In genomic region chr16:3215601-3216262, GRCh38 we compare ENCODE assay signal across 16 cellular contexts. TPM values are rescaled to one million over a fixed set of nuclear protein-coding genes. Genes with fewer than 3 reads are reported as not detected.
A peak's percentile ranks its signal among the peaks of the same experiment; 100 is the strongest.
DNase-seq lines count a peak whose midpoint lies in the region; ATAC-seq, FAIRE-seq and TF ChIP-seq lines count a peak whose summit lies in the region.
"Had no signal": no experiment of that assay in that cellular context is flagged by ENCODE, and none has a peak within 500 bp of the region (broad histone marks: within the 10 kb centered on the region; RNA-seq: fewer than 3 reads in every experiment).

No MANE protein-coding gene starts in this region.

- H3K9me3 ChIP-seq in CD4-positive, CD25-positive, alpha-beta regulatory T cell (ENCODE audit: control insufficient read depth in 2 of 2, low read length in 2 of 2) = peaks cover 3% of the 10 kb centered on the region in 2 experiments
- peaks cover 0 to 16% (median 1%) of the 10 kb centered on the region in 3 experiments for H3K9me3 ChIP-seq in naive thymus-derived CD4-positive, alpha-beta T cell (ENCODE audit: control insufficient read depth in 2 of 3, low read length in 3 of 3)

- H3K9ac ChIP-seq in KMS-11 = peak overlapping the region; percentile 5; the same call in 1 of the 2 replicates

- intact Hi-C loops in naive thymus-derived CD4-positive, alpha-beta T cell (cut with micrococcal nuclease) = loop anchor here (1.0 to 5.0 kb wide), 9 partner anchors 8 to 186 kb away; partner anchors contain the start of genes OR1F1 (in 1 of the 2), ZNF174 (in 1 of the 2), ZNF200 (in 1 of the 2) and ZNF263 (in 1 of the 2)

- H3K27ac Mint-ChIP-seq in CD4-positive, CD25-positive, alpha-beta regulatory T cell = peak overlapping the region; percentile 94 to 99 (median 97)
- peak overlapping the region; percentile 93 for H3K27ac Mint-ChIP-seq in activated T-cell treated with anti-CD3 and anti-CD28 coated beads, Interleukin-2, amount 50 U/mL, for 24 hours
- peak overlapping the region; percentile 96 to 100 (median 99) for H3K27ac Mint-ChIP-seq in naive thymus-derived CD4-positive, alpha-beta T cell

- H3K27me3 ChIP-seq in CD4-positive, CD25-positive, alpha-beta regulatory T cell (ENCODE audit: control insufficient read depth, insufficient read depth, low read length) = no peaks in the 10 kb centered on the region
- no peaks in the 10 kb centered on the region for H3K27me3 ChIP-seq in KMS-11 (ENCODE audit: insufficient read depth, low read depth)
- no peaks in the 10 kb centered on the region for H3K27me3 ChIP-seq in naive thymus-derived CD4-positive, alpha-beta T cell (ENCODE audit: control insufficient read depth in 2 of 2, insufficient read depth in 2 of 2, low read length in 2 of 2)
- H3K27me3 ChIP-seq: esophagus squamous epithelium had no signal

- TF ChIP-seq POLR2A in H54 (IDR thresholded peaks at IDR 0.05; ENCODE audit: low read depth, low read length) = no peak

- peak in 1 of 2 donors; percentile 9 for ATAC-seq in CD4-positive, CD25-positive, alpha-beta regulatory T cell (ENCODE audit: low read depth in 2 of 2)
- no peak for ATAC-seq in naive thymus-derived CD4-positive, alpha-beta T cell
- no peak for ATAC-seq in GM18502 (IDR thresholded peaks at IDR 0.05; ENCODE audit: poor library complexity, unreplicated experiment)

- H3K4me2 ChIP-seq in KMS-11 = peak overlapping the region; percentile 41

- H3K79me2 ChIP-seq in KMS-11 (ENCODE audit: insufficient read depth, low read depth) = no peaks in the 10 kb centered on the region

- H4K20me1 ChIP-seq in KMS-11 (ENCODE audit: insufficient read depth) = no peaks in the 10 kb centered on the region

- peaks cover 5% of the 10 kb centered on the region for H3K27me3 Mint-ChIP-seq in CD4-positive, CD25-positive, alpha-beta regulatory T cell
- H3K27me3 Mint-ChIP-seq in activated T-cell treated with anti-CD3 and anti-CD28 coated beads, Interleukin-2, amount 50 U/mL, for 24 hours = no peaks in the 10 kb centered on the region
- no peaks in the 10 kb centered on the region for H3K27me3 Mint-ChIP-seq in naive thymus-derived CD4-positive, alpha-beta T cell

- H3K4me1 ChIP-seq in CD4-positive, CD25-positive, alpha-beta regulatory T cell (ENCODE audit: control insufficient read depth, insufficient read depth, low read length, poor library complexity, severe bottlenecking) = peaks cover 34% of the 10 kb centered on the region
- peaks cover 51% of the 10 kb centered on the region for H3K4me1 ChIP-seq in KMS-11 (ENCODE audit: low read depth, poor library complexity, severe bottlenecking)
- peaks cover 24 to 30% of the 10 kb centered on the region in 2 donors for H3K4me1 ChIP-seq in naive thymus-derived CD4-positive, alpha-beta T cell (ENCODE audit: control insufficient read depth in 2 of 2, insufficient read depth in 2 of 2, low read length in 2 of 2)
- H3K4me1 ChIP-seq: esophagus squamous epithelium had no signal

- no peak for TF ChIP-seq CTCF in KMS-11 (conservative IDR thresholded peaks at IDR 0.05; ENCODE audit: low read depth, low read length)

- H3K4me3 Mint-ChIP-seq in CD4-positive, CD25-positive, alpha-beta regulatory T cell = peak overlapping the region; percentile 70 to 86 (median 81)
- H3K4me3 Mint-ChIP-seq in activated T-cell treated with anti-CD3 and anti-CD28 coated beads, Interleukin-2, amount 50 U/mL, for 24 hours = peak overlapping the region; percentile 32
- H3K4me3 Mint-ChIP-seq in naive thymus-derived CD4-positive, alpha-beta T cell = peak overlapping the region; percentile 69 to 88 (median 76)

- peak in 1 of 3 donors; percentile 28 for DNase-seq in CD4-positive, CD25-positive, alpha-beta regulatory T cell
- peak; percentile 56 for DNase-seq in activated T-cell treated with anti-CD3 and anti-CD28 coated beads, Interleukin-2, amount 50 U/mL, for 24 hours
- peak in 5 of 9 donors; percentile 8 to 47 (median 27) for DNase-seq in naive thymus-derived CD4-positive, alpha-beta T cell
- DNase-seq in H54 (ENCODE audit: insufficient read length, low spot score) = no peak
- DNase-seq in NCI-H128 (lab: John Stamatoyannopoulos, UW; ENCODE audit: unreplicated experiment) = no peak
- no peak for DNase-seq in hypothalamus (lab: John Stamatoyannopoulos, UW)
- DNase-seq: anterior cingulate cortex; esophagus squamous epithelium; NCI-H1048; retina; stimulated activated naive CD4-positive, alpha-beta T cell treated with Interleukin-2 at 50 U/mL for 16 hours had no signal

- H3K27ac ChIP-seq in CD4-positive, CD25-positive, alpha-beta regulatory T cell (ENCODE audit: insufficient read depth, low read length, poor library complexity, severe bottlenecking) = peak overlapping the region; percentile 75
- H3K27ac ChIP-seq in KMS-11 = peak overlapping the region; percentile 76
- H3K27ac ChIP-seq in naive thymus-derived CD4-positive, alpha-beta T cell (ENCODE audit: low read depth, low read length) = peak overlapping the region; percentile 75
- H3K27ac ChIP-seq: coronary artery had no signal

- H3K36me3 Mint-ChIP-seq in CD4-positive, CD25-positive, alpha-beta regulatory T cell = no peaks in the 10 kb centered on the region
- peaks cover 28% of the 10 kb centered on the region for H3K36me3 Mint-ChIP-seq in activated T-cell treated with anti-CD3 and anti-CD28 coated beads, Interleukin-2, amount 50 U/mL, for 24 hours (ENCODE audit: low read depth)
- H3K36me3 Mint-ChIP-seq in naive thymus-derived CD4-positive, alpha-beta T cell = peaks cover 8 to 52% (median 14%) of the 10 kb centered on the region in 5 donors

- no peaks in the 10 kb centered on the region for H3K36me3 ChIP-seq in CD4-positive, CD25-positive, alpha-beta regulatory T cell (ENCODE audit: control insufficient read depth, insufficient read depth, low read length)
- no peaks in the 10 kb centered on the region for H3K36me3 ChIP-seq in KMS-11 (ENCODE audit: insufficient read depth)
- no peaks in the 10 kb centered on the region for H3K36me3 ChIP-seq in naive thymus-derived CD4-positive, alpha-beta T cell (ENCODE audit: control insufficient read depth in 2 of 3, insufficient read depth in 3 of 3, low read length in 3 of 3)
- H3K36me3 ChIP-seq: esophagus squamous epithelium had no signal

- CTCF ChIA-PET in naive thymus-derived CD4-positive, alpha-beta T cell (lab: Charles Lee) = interaction anchor here (0.7 to 1.1 kb wide), 3 partner anchors 10 to 122 kb away, joined by 3 to 5 read pairs (median 5); no protein-coding TSS in a partner anchor

- H3K9me3 Mint-ChIP-seq in CD4-positive, CD25-positive, alpha-beta regulatory T cell = peaks cover 0 to 23% (median 13%) of the 10 kb centered on the region in 7 donors
- peaks cover 30% of the 10 kb centered on the region for H3K9me3 Mint-ChIP-seq in activated T-cell treated with anti-CD3 and anti-CD28 coated beads, Interleukin-2, amount 50 U/mL, for 24 hours
- H3K9me3 Mint-ChIP-seq in naive thymus-derived CD4-positive, alpha-beta T cell = peaks cover 10 to 74% (median 42%) of the 10 kb centered on the region in 11 donors

- peaks cover 20 to 56% (median 37%) of the 10 kb centered on the region in 4 donors for H3K4me1 Mint-ChIP-seq in CD4-positive, CD25-positive, alpha-beta regulatory T cell
- peaks cover 35% of the 10 kb centered on the region for H3K4me1 Mint-ChIP-seq in activated T-cell treated with anti-CD3 and anti-CD28 coated beads, Interleukin-2, amount 50 U/mL, for 24 hours (ENCODE audit: low read depth)
- H3K4me1 Mint-ChIP-seq in naive thymus-derived CD4-positive, alpha-beta T cell = peaks cover 30 to 51% (median 39%) of the 10 kb centered on the region in 7 donors

- no peak for FAIRE-seq in H54 (lab: Jason Lieb, UNC)
- FAIRE-seq: GM12892 had no signal

- H3K4me3 ChIP-seq in CD4-positive, CD25-positive, alpha-beta regulatory T cell (ENCODE audit: low read depth, low read length) = peak overlapping the region; percentile 61
- H3K4me3 ChIP-seq in KMS-11 (IDR thresholded peaks at IDR 0.05; ENCODE audit: insufficient read depth, low read depth, low read length) = no peak overlapping the region
- peak overlapping the region; percentile 38 for H3K4me3 ChIP-seq in naive thymus-derived CD4-positive, alpha-beta T cell (ENCODE audit: low read length)
- H3K4me3 ChIP-seq: coronary artery, esophagus squamous epithelium had no signal

- POLR2A ChIA-PET in naive thymus-derived CD4-positive, alpha-beta T cell (lab: Charles Lee) = interaction anchor here (0.6 to 3.1 kb wide), 22 partner anchors 8 to 285 kb away, joined by 3 to 35 read pairs (median 4); partner anchors contain the start of genes CLUAP1, OR1F1 and ZNF200

- H2AFZ ChIP-seq in KMS-11 (ENCODE audit: low read depth) = peak overlapping the region; percentile 50; the same call in 1 of the 2 replicates

RNA-seq across cellular contexts. Expression of gene ZNF200, which starts 19.2 kb away (rescaled TPM):
- total RNA-seq in CD4-positive, CD25-positive, alpha-beta regulatory T cell = 12.8 TPM
- polyA plus RNA-seq in CD4-positive, CD25-positive, alpha-beta regulatory T cell = 10 to 100 TPM; 15.3 to 24.5 (median 19.5) TPM
- total RNA-seq in naive thymus-derived CD4-positive, alpha-beta T cell = 10 to 100 TPM in 3 of 5 experiments, 1 to 10 TPM in 2; 4.8 to 33.3 (median 16.6) TPM
- 10 to 100 TPM; 12.3 to 20.2 TPM for polyA plus RNA-seq in naive thymus-derived CD4-positive, alpha-beta T cell

RNA-seq across cellular contexts. Expression of gene OR1F1, which starts 27.7 kb away (rescaled TPM):
- not detected for total RNA-seq in CD4-positive, CD25-positive, alpha-beta regulatory T cell
- polyA plus RNA-seq in CD4-positive, CD25-positive, alpha-beta regulatory T cell = under 1 TPM in 3 of 4 donors, not detected in 1; 0.20 to 0.70 (median 0.61) TPM
- under 1 TPM in 2 of 5 experiments, not detected in 3; 0.38 to 0.41 TPM for total RNA-seq in naive thymus-derived CD4-positive, alpha-beta T cell
- polyA plus RNA-seq in naive thymus-derived CD4-positive, alpha-beta T cell = under 1 TPM in 1 of 2 donors, not detected in 1; 0.35 TPM
- total RNA-seq: esophagus squamous epithelium had no signal

RNA-seq across cellular contexts. Expression of gene MEFV, which starts 40.7 kb away (rescaled TPM):
- not detected for total RNA-seq in CD4-positive, CD25-positive, alpha-beta regulatory T cell
- not detected for polyA plus RNA-seq in CD4-positive, CD25-positive, alpha-beta regulatory T cell
- total RNA-seq in naive thymus-derived CD4-positive, alpha-beta T cell = 10 to 100 TPM in 1 of 5 experiments, 1 to 10 TPM in 1, under 1 TPM in 2, not detected in 1; 0.38 to 38.1 (median 2.4) TPM
- under 1 TPM in 1 of 2 donors, not detected in 1; 0.18 TPM for polyA plus RNA-seq in naive thymus-derived CD4-positive, alpha-beta T cell
- polyA plus RNA-seq: BJ had no signal

Comparison
In these comparisons a context has a peak if more than half of its experiments do, and no peak if none do; other contexts are left out.
1. DNase-seq: peak in activated T-cell treated with anti-CD3 and anti-CD28 coated beads, Interleukin-2, amount 50 U/mL, for 24 hours (single experiment) and naive thymus-derived CD4-positive, alpha-beta T cell (5 of 9); none in H54 (single experiment), NCI-H128 (single experiment) and hypothalamus (0 of 51).
2. Peak in every context shown above with its lines, with median percentiles within 50 percentile points of each other: H3K27ac ChIP-seq, H3K27ac Mint-ChIP-seq and H3K4me3 Mint-ChIP-seq.